In the genomic region with DNA sequence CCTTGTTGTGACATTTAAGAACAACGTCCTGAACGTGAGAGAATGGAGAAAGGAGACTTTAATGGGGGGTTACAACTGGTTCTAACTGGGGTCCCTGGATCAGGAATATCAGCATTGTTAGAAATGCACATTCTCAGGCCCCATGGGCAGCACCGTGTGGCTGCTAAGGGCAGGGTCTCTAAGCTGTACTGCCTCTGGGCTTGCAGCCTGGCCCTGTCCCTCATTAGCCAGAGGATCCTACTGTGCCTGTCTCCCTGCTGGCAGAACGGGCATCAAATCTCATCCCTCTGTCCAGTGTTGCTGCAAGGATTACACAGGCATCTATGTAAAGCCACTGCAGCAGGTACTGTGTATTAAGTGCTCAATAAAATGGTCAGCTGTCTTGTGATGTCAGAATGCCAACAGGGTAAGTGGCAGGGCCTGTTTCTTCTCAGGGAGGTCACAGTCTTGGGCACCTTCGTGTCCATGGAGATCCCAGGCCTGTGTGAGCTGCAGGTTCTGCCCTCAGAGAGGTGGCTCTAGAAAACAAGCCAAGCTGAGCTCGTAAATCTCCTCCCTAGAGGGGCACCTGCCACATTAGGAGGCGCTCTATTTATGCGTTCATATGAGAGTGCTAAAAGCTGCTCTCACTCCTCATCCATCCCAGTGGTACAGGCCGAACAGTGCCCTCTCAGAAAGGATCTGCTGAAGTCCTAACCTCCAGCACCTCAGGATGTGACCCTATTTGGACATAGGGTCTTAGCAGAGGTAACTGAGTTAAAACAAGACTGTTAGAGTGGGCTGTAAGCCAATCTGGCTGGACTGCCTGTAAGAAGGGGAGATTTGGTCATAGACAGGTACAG, we compare ENCODE assay signal across 11 cellular contexts.
A peak's percentile ranks its signal among the peaks of the same experiment; 100 is the strongest.
DNase-seq lines count a peak whose midpoint lies in the region; ATAC-seq, FAIRE-seq and TF ChIP-seq lines count a peak whose summit lies in the region.
"Had no signal": no experiment of that assay in that cellular context is flagged by ENCODE, and none has a peak within 500 bp of the region (broad histone marks: within the 10 kb centered on the region; RNA-seq: fewer than 3 reads in every experiment).

No MANE protein-coding gene starts in this region.

- H3K27ac Mint-ChIP-seq in T-helper 17 cell: no peak overlapping the region

- peaks cover 11% of the 10 kb centered on the region for H3K27me3 Mint-ChIP-seq in T-helper 17 cell

- no peak for TF ChIP-seq CTCF in pancreas (IDR thresholded peaks at IDR 0.05)

- no peaks in the 10 kb centered on the region for H3K27me3 ChIP-seq in BLaER1
- H3K27me3 ChIP-seq in pancreas: no peaks in the 10 kb centered on the region

- H3K4me1 ChIP-seq in BLaER1: peaks cover 29% of the 10 kb centered on the region
- H3K4me1 ChIP-seq in pancreas: no peaks in the 10 kb centered on the region

- no peak overlapping the region for H3K4me3 ChIP-seq in BLaER1
- no peak overlapping the region for H3K4me3 ChIP-seq in pancreas

- peaks cover 1% of the 10 kb centered on the region for H3K36me3 Mint-ChIP-seq in T-helper 17 cell (ENCODE audit: low read depth)

- H3K4me3 Mint-ChIP-seq in T-helper 17 cell: no peak overlapping the region

- no peak overlapping the region for H3K9ac ChIP-seq in BLaER1

- WGBS in pancreas, 2 donors: 79 to 83% methylated on average over 9 of the region's 9 CpGs

- H3K36me3 ChIP-seq in BLaER1 (no peaks in the 10 kb centered on the region), pancreas (no peaks in the 10 kb centered on the region)
- H3K36me3 ChIP-seq: neutrophil had no signal

- DNase-seq in T-helper 17 cell (no peak), OCI-M2 (lab: John Stamatoyannopoulos, UW; ENCODE audit: unreplicated experiment) (no peak), SIG-M5 treated with dmso at 0.1 percent for 504 hours (lab: John Stamatoyannopoulos, UW; ENCODE audit: unreplicated experiment) (no peak), pancreas (no peak), SW 1271 (lab: John Stamatoyannopoulos, UW) (no peak)
- DNase-seq: activated naive CD4-positive, alpha-beta T cell treated with Interleukin-2 at 50 U/mL for 16 hours; effector memory CD4-positive, alpha-beta T cell had no signal

- H3K9me3 ChIP-seq in BLaER1 (no peaks in the 10 kb centered on the region), T-helper 17 cell (ENCODE audit: control insufficient read depth, low read length, poor library complexity, severe bottlenecking) (no peaks in the 10 kb centered on the region), pancreas (no peaks in the 10 kb centered on the region)
- H3K9me3 ChIP-seq: neutrophil had no signal

- ATAC-seq in GM19397 (IDR thresholded peaks at IDR 0.05; ENCODE audit: unreplicated experiment) (peak; percentile 29), HG02970 (IDR thresholded peaks at IDR 0.05; ENCODE audit: low FRiP score, unreplicated experiment) (peak; percentile 33), T-helper 17 cell (peak; percentile 12), pancreas (no peak)

- H3K4me2 ChIP-seq in BLaER1: peak overlapping the region; percentile 44

- H3K27ac ChIP-seq in BLaER1: no peak overlapping the region
- no peak overlapping the region for H3K27ac ChIP-seq in pancreas
- H3K27ac ChIP-seq: neutrophil had no signal

- H3K4me1 Mint-ChIP-seq in T-helper 17 cell: peaks cover 11% of the 10 kb centered on the region

- FAIRE-seq in pancreas (lab: Jason Lieb, UNC): no peak

- intact Hi-C loops in pancreas (cut with DNase I): no loop called here

- no peaks in the 10 kb centered on the region for H4K20me1 ChIP-seq in BLaER1

Comparison
In these comparisons a context has a peak if more than half of its experiments do, and no peak if none do; other contexts are left out.
1. ATAC-seq: peak in GM19397 (single experiment), HG02970 (single experiment) and T-helper 17 cell (single experiment); none in pancreas (0 of 4).